In the genomic region with DNA sequence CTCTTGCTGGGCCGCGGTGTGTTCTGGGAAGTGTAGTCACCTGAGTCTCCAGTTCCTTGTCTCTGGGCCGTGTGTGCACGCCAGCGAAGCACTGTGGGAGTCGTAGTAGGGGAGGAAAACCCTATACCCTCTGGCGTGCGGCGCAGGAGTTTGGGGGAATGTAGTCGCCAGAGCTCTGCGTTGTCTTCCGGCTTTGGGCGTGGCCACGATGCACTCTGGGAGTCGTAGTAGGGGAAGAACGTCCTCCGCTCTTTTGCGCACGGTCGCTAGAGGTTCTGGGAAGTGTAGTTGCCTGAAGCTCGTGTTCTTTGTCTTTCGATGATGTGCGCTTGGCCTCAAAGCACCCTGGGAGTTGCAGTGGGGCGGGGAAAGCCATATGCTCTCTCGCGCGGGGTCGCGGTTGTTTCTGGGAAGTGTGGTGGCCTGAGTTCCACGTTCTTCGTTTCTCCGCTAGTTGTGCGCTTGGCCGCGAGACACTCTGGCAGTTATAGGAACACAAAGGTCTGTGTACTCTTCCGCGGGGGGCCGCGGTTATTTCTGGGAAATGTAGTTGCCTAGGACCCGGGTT, we compare ENCODE assay signal across 8 cellular contexts.
DNase-seq lines count a peak whose midpoint lies in the region; ATAC-seq and FAIRE-seq lines count a peak whose summit lies in the region.

No MANE protein-coding gene starts in this region.

- peak; percentile 78 for ATAC-seq in GM18873 (IDR thresholded peaks at IDR 0.05; ENCODE audit: low FRiP score, unreplicated experiment)
- peak; percentile 73 for ATAC-seq in HG03135 (IDR thresholded peaks at IDR 0.05; ENCODE audit: unreplicated experiment)

- peak; percentile 87 for DNase-seq in AG08396 (ENCODE audit: low spot score)
- DNase-seq in NCI-H2227 treated with DMSO at 0.1 percent for 48 hours (lab: John Stamatoyannopoulos, UW): peak; percentile 100
- peak; percentile 89 to 91 (median 90) for DNase-seq in activated CD4-positive, CD25-positive, alpha-beta regulatory T cell (lab: John Stamatoyannopoulos, UW)
- peak; percentile 99 for DNase-seq in cerebellar cortex (ENCODE audit: low spot score)
- peak; percentile 93 for DNase-seq in stimulated activated CD4-positive, alpha-beta T cell treated with anti-CD3 and anti-CD28 coated beads, Interleukin-12 subunit alpha, Interleukin-12 subunit beta, amount 100 ng/mL, for 4 hours

- peak; percentile 94 for FAIRE-seq in islet of Langerhans (lab: Jason Lieb, UNC)

Comparison
In these comparisons a context has a peak if more than half of its experiments do, and no peak if none do; other contexts are left out.
1. Peak in every context shown above with its lines: DNase-seq and ATAC-seq.